ENCODE assay signal across 28 cellular contexts in genomic region chr1:9811239-9811966, GRCh38. TPM values are rescaled to one million over a fixed set of nuclear protein-coding genes. Genes with fewer than 3 reads are reported as not detected.
A peak's percentile ranks its signal among the peaks of the same experiment; 100 is the strongest.
DNase-seq lines count a peak whose midpoint lies in the region; ATAC-seq and TF ChIP-seq lines count a peak whose summit lies in the region.
"Had no signal": no experiment of that assay in that cellular context is flagged by ENCODE, and none has a peak within 500 bp of the region (broad histone marks: within the 10 kb centered on the region; RNA-seq: fewer than 3 reads in every experiment).

No MANE protein-coding gene starts in this region.

- ATAC-seq in left ventricle myocardium superior (peak; percentile 23), GM18520 (IDR thresholded peaks at IDR 0.05; ENCODE audit: unreplicated experiment) (no peak)

- H3K9me3 ChIP-seq in left ventricle myocardium inferior (replicated peaks): no peaks in the 10 kb centered on the region
- H3K9me3 ChIP-seq in SU-DHL-6 (ENCODE audit: insufficient read depth, low read length): no peaks in the 10 kb centered on the region
- H3K9me3 ChIP-seq in endodermal cell (ENCODE audit: control insufficient read depth, low read length): no peaks in the 10 kb centered on the region
- H3K9me3 ChIP-seq: BE2C, Peyer's patch, SK-N-SH had no signal

- no peak overlapping the region for H3K27ac ChIP-seq in left ventricle myocardium inferior (replicated peaks)
- H3K27ac ChIP-seq in SU-DHL-6 (ENCODE audit: low read depth, low read length): peak overlapping the region; percentile 63
- no peak overlapping the region for H3K27ac ChIP-seq in endodermal cell (ENCODE audit: low read depth, low read length)
- H3K27ac ChIP-seq: Peyer's patch had no signal

- peaks cover 40% of the 10 kb centered on the region for H3K4me1 ChIP-seq in left ventricle myocardium inferior
- H3K4me1 ChIP-seq in endodermal cell (ENCODE audit: control insufficient read depth, insufficient read depth, low read length): no peaks in the 10 kb centered on the region
- H3K4me1 ChIP-seq: BE2C had no signal

- H3F3A ChIP-seq in SU-DHL-6 (ENCODE audit: insufficient read depth): peaks cover 64% of the 10 kb centered on the region

- H3K4me1 Mint-ChIP-seq in endodermal cell: peaks cover 11% of the 10 kb centered on the region
- peaks cover 17% of the 10 kb centered on the region for H3K4me1 Mint-ChIP-seq in endothelial cell (ENCODE audit: unreplicated experiment)

- no peak for DNase-seq in left ventricle myocardium superior
- no peak for DNase-seq in left ventricle myocardium inferior
- no peak for DNase-seq in endodermal cell
- DNase-seq in activated CD4-positive, alpha-beta T cell treated with anti-CD3 and anti-CD28 coated beads for 4 hours: no peak
- no peak for DNase-seq in endothelial cell (ENCODE audit: low spot score)
- DNase-seq in NCI-H345 treated with DMSO at 0.1 percent for 48 hours (lab: John Stamatoyannopoulos, UW; ENCODE audit: unreplicated experiment): no peak
- DNase-seq: 8988T, ACHN, BE2C, Calu3, DMS79 treated with DMSO at 0.1 percent for 48 hours, GF-D8, HCEC 1CT, IMR-90, KG1, MM.1S, NCI-H1417 treated with DMSO at 0.1 percent for 48 hours, NCI-H1694 treated with DMSO at 0.1 percent for 48 hours, NCI-H2081 treated with DMSO at 0.1 percent for 48 hours, NCI-H2171, NCI-H226, NCI-H510A treated with DMSO at 0.1 percent for 48 hours, NCI-H748 treated with DMSO at 0.1 percent for 48 hours, Peyer's patch, SIG-M5, SK-N-SH had no signal

- H3K4me3 ChIP-seq in left ventricle myocardium inferior (no peak overlapping the region), SU-DHL-6 (ENCODE audit: insufficient read depth, low read length, poor library complexity, severe bottlenecking) (no peak overlapping the region), endodermal cell (ENCODE audit: low read length) (no peak overlapping the region)
- H3K4me3 ChIP-seq: Peyer's patch had no signal

- peaks cover 98% of the 10 kb centered on the region for H3K79me2 ChIP-seq in SU-DHL-6 (ENCODE audit: insufficient read depth, low read length)

- no peaks in the 10 kb centered on the region for H3K27me3 Mint-ChIP-seq in endodermal cell (ENCODE audit: insufficient read depth)
- no peaks in the 10 kb centered on the region for H3K27me3 Mint-ChIP-seq in endothelial cell (ENCODE audit: unreplicated experiment)

- TF ChIP-seq CTCF in left ventricle myocardium inferior (IDR thresholded peaks at IDR 0.05; ENCODE audit: borderline replicate concordance) (no peak), SU-DHL-6 (IDR thresholded peaks at IDR 0.05; ENCODE audit: insufficient read depth, low read length, poor library complexity, severe bottlenecking) (no peak), endodermal cell (conservative IDR thresholded peaks at IDR 0.05) (no peak), endothelial cell (IDR thresholded peaks at IDR 0.05; ENCODE audit: unreplicated experiment) (no peak)

- intact Hi-C loops in left ventricle myocardium superior (cut with micrococcal nuclease) (no loop called here), left ventricle myocardium inferior (cut with micrococcal nuclease) (no loop called here)

- H3K36me3 ChIP-seq in left ventricle myocardium inferior: no peaks in the 10 kb centered on the region
- H3K36me3 ChIP-seq in SU-DHL-6 (ENCODE audit: low read length): peaks cover 6% of the 10 kb centered on the region; the same call in 1 of the 2 replicates
- H3K36me3 ChIP-seq in endodermal cell (ENCODE audit: control insufficient read depth, insufficient read depth, low read length): no peaks in the 10 kb centered on the region
- H3K36me3 ChIP-seq: BE2C, Peyer's patch had no signal

- H3K9ac ChIP-seq in SU-DHL-6 (ENCODE audit: low read length) (no peak overlapping the region; the same call in 1 of the 2 replicates), endodermal cell (ENCODE audit: extremely low read depth, low read length, poor library complexity, severe bottlenecking) (no peak overlapping the region)
- H3K9ac ChIP-seq: SK-N-SH had no signal

- WGBS in endodermal cell (ENCODE audit: insufficient coverage in 1 of 2, insufficient read length in 1 of 2), 2 experiments: 89 to 98% methylated on average over 4 to 6 of the region's 6 CpGs

- H3K27ac Mint-ChIP-seq in endodermal cell (peak overlapping the region; percentile 60), endothelial cell (ENCODE audit: unreplicated experiment) (no peak overlapping the region)

- no peak overlapping the region for H3K4me3 Mint-ChIP-seq in endodermal cell
- no peak overlapping the region for H3K4me3 Mint-ChIP-seq in endothelial cell (ENCODE audit: unreplicated experiment)

- H3K27me3 ChIP-seq in left ventricle myocardium inferior (ENCODE audit: low read depth) (no peaks in the 10 kb centered on the region), SU-DHL-6 (ENCODE audit: low read length) (no peaks in the 10 kb centered on the region), endodermal cell (ENCODE audit: control insufficient read depth, insufficient read depth, low read length, poor library complexity, severe bottlenecking) (no peaks in the 10 kb centered on the region)
- H3K27me3 ChIP-seq: BE2C, Peyer's patch had no signal

- no peaks in the 10 kb centered on the region for H3K9me3 Mint-ChIP-seq in endodermal cell
- H3K9me3 Mint-ChIP-seq in endothelial cell (ENCODE audit: unreplicated experiment): no peaks in the 10 kb centered on the region

- H3K9me2 ChIP-seq in SU-DHL-6 (replicated peaks; ENCODE audit: insufficient read depth, low read length): no peaks in the 10 kb centered on the region
- H3K9me2 ChIP-seq: SK-N-SH had no signal

- peak overlapping the region; percentile 38 for H3K4me2 ChIP-seq in SU-DHL-6 (ENCODE audit: low read depth, low read length, poor library complexity, severe bottlenecking)
- H3K4me2 ChIP-seq: SK-N-SH had no signal

- H4K20me1 ChIP-seq in SU-DHL-6 (ENCODE audit: low read depth, low read length): peaks cover 10% of the 10 kb centered on the region; the same call in 1 of the 2 replicates

- H3K36me3 Mint-ChIP-seq in endodermal cell (ENCODE audit: low read depth) (peaks cover 2% of the 10 kb centered on the region), endothelial cell (ENCODE audit: low read depth, unreplicated experiment) (no peaks in the 10 kb centered on the region)

- H2AFZ ChIP-seq in SU-DHL-6 (ENCODE audit: low read depth, low read length, severe bottlenecking): no peak overlapping the region

RNA-seq across cellular contexts. Expression of gene CLSTN1, which starts 12.4 kb away (rescaled TPM):
- 54.9 TPM for total RNA-seq in left ventricle myocardium superior
- 63.5 TPM for total RNA-seq in left ventricle myocardium inferior
- 100 to 1,000 TPM in 1 of 2 donors, 10 to 100 TPM in 1; 96.6 to 116 TPM for total RNA-seq in endodermal cell
- 119 TPM for polyA plus RNA-seq in endodermal cell (2013, experiment 1 of 2)
- 110 TPM for polyA plus RNA-seq in endodermal cell (2013, experiment 2 of 2)
- 84.8 TPM for total RNA-seq in endothelial cell (ENCODE audit: unreplicated experiment)
